In the genomic region with DNA sequence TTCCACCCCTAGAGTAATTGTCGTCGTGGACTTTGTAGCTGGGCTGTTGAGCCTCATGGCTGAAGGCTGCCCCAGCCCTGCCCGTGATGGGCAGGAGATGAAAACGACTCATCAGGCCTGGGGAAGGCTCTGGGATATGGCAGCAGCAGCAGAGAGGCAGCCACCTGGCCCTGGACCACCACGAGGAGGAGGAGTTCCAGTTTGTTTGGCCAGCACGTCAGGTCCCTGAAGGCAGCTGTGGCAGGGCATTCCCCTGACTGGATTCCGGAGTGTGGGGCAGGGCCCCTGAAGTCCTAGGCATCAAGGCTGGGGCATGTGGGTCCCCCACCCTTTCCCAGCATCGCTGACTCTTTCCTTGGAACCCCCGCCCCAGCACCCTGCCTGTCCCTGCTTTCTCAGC, we compare ENCODE assay signal across 2 cellular contexts.
TF ChIP-seq lines count a peak whose summit lies in the region.

No MANE protein-coding gene starts in this region.

TF ChIP-seq in HepG2, 621 proteins besides CTCF, POLR2A, EP300 and RAD21:
- TF ChIP-seq SRSF1 (optimal IDR thresholded peaks at IDR 0.05; ENCODE audit: low read depth, low read length): no peak
TF ChIP-seq in HepG2: peak in this region for 0.

TF ChIP-seq in H1, 55 proteins besides CTCF, POLR2A, EP300 and RAD21:
- TF ChIP-seq CHD2 (IDR thresholded peaks at IDR 0.05; ENCODE audit: low read length) (no peak), KDM4A (IDR thresholded peaks at IDR 0.05; ENCODE audit: low read depth, low read length, severe bottlenecking) (no peak), SP1 (IDR thresholded peaks at IDR 0.05; ENCODE audit: low read depth, low read length) (no peak), TAF7 (optimal IDR thresholded peaks at IDR 0.05; ENCODE audit: borderline replicate concordance, low read depth, low read length) (no peak), GTF2F1 (IDR thresholded peaks at IDR 0.05; ENCODE audit: borderline replicate concordance, low read depth, low read length) (no peak), JUND (IDR thresholded peaks at IDR 0.05; ENCODE audit: low read length) (no peak), BACH1 (IDR thresholded peaks at IDR 0.05; ENCODE audit: low read length) (no peak), CHD1 (IDR thresholded peaks at IDR 0.05; ENCODE audit: low read depth, low read length) (no peak), SRF (IDR thresholded peaks at IDR 0.05; ENCODE audit: low read depth, low read length) (no peak), NRF1 (IDR thresholded peaks at IDR 0.05; ENCODE audit: low read depth, low read length) (no peak), CREB1 (IDR thresholded peaks at IDR 0.05) (no peak), KDM1A (IDR thresholded peaks at IDR 0.05; ENCODE audit: borderline replicate concordance, low read length) (no peak), TAF1 (IDR thresholded peaks at IDR 0.05; ENCODE audit: low read depth, low read length) (no peak), POLR2AphosphoS5 (IDR thresholded peaks at IDR 0.05; ENCODE audit: low read depth, low read length) (no peak), CBX5 (IDR thresholded peaks at IDR 0.05; ENCODE audit: low read depth, low read length) (no peak), BCL11A (IDR thresholded peaks at IDR 0.05; ENCODE audit: low read depth in 2 of 2, low read length in 2 of 2) (no peak), MAFK (IDR thresholded peaks at IDR 0.05; ENCODE audit: low read depth, low read length) (no peak)
